ENCODE assay signal across 8 cellular contexts in genomic region chr15:69452702-69453513, GRCh38. TPM values are rescaled to one million over a fixed set of nuclear protein-coding genes. Genes with fewer than 3 reads are reported as not detected.
DNase-seq lines count a peak whose midpoint lies in the region; TF ChIP-seq lines count a peak whose summit lies in the region.

Gene RPLP1, plus strand, starts transcription at chr15:69452818. Its CDS starts 131 bp downstream, at chr15:69452949.

- peak within 1 kb of the TSS; percentile 100 for H3K9ac ChIP-seq in NT2/D1 (ENCODE audit: insufficient read length, low read depth)

- peaks cover 59% of the 10 kb centered on the region for H3K36me3 ChIP-seq in NT2/D1 (ENCODE audit: insufficient read depth, insufficient read length, low read length)
- H3K36me3 ChIP-seq in mesodermal cell (ENCODE audit: control insufficient read depth, insufficient read depth, low read length) = peaks cover 67% of the 10 kb centered on the region

- no peak for TF ChIP-seq CTCF in GM20000 (IDR thresholded peaks at IDR 0.05; ENCODE audit: extremely low read depth, missing control alignments)

- peak within 1 kb of the TSS; percentile 92 for H3K27ac ChIP-seq in mesodermal cell (ENCODE audit: low read depth, low read length, severe bottlenecking)

- whole genome bisulfite sequencing in mesodermal cell (ENCODE audit: insufficient coverage in 2 of 2), 2 experiments = 0% methylated on average over 77 of the region's 77 CpGs

- H3K27me3 ChIP-seq in NT2/D1 (ENCODE audit: insufficient read depth, insufficient read length) = no peaks in the 10 kb centered on the region

- in situ Hi-C loops in endometrial microvascular endothelial cells (cut with HindIII; ENCODE audit: inconsistent ontology term, low pct_unique_long_range_greater_than_20kb, low sequenced_read_pairs) = no loop called here

- H3K4me3 ChIP-seq in NT2/D1 (ENCODE audit: insufficient read length, low read depth) (peak within 1 kb of the TSS; percentile 85), mesodermal cell (ENCODE audit: extremely low read depth, insufficient read depth, low read length, poor library complexity, severe bottlenecking) (peak within 1 kb of the TSS; percentile 93)

- DNase-seq in COLO668 (lab: John Stamatoyannopoulos, UW; ENCODE audit: unreplicated experiment) (peak; percentile 96), GM20000 (ENCODE audit: low spot score) (peak; percentile 94), HT-29 (ENCODE audit: low spot score) (peak; percentile 99), NT2/D1 (ENCODE audit: low read depth, low spot score) (peak; percentile 93)
- peak; percentile 88 for DNase-seq in activated CD8-positive, alpha-beta memory T cell treated with anti-CD3 and anti-CD28 coated beads, Interleukin-2, amount 50 U/mL, for 24 hours (ENCODE audit: extremely low read depth)
- peak; percentile 90 to 92 for DNase-seq in stimulated activated CD8-positive, alpha-beta memory T cell treated with anti-CD3 and anti-CD28 coated beads, Interleukin-15, amount 100 ng/mL, for 4 hours (ENCODE audit: low read depth in 2 of 2)

- H3K9me3 ChIP-seq in NT2/D1 (ENCODE audit: insufficient read depth, low read length) (no peaks in the 10 kb centered on the region), mesodermal cell (ENCODE audit: control insufficient read depth, low read length) (no peaks in the 10 kb centered on the region)

- H3K4me1 ChIP-seq in NT2/D1 (ENCODE audit: insufficient read depth, insufficient read length) (peaks cover 3% of the 10 kb centered on the region), mesodermal cell (ENCODE audit: control insufficient read depth, insufficient read depth, low read length, poor library complexity, severe bottlenecking) (peaks cover 13% of the 10 kb centered on the region)

RNA-seq across cellular contexts. Expression of gene RPLP1, which starts in this region (rescaled TPM):
- 381 and 410 TPM in 2 replicates for total RNA-seq in HT-29 (2014; rRNA removed; shearing (Covaris generic))
- total RNA-seq in endometrial microvascular endothelial cells (ENCODE audit: inconsistent ontology term) = 438 TPM
- polyA plus RNA-seq in mesodermal cell (2013, experiment 1 of 2) = 2,692 TPM
- 2,615 TPM for polyA plus RNA-seq in mesodermal cell (2013, experiment 2 of 2)

Comparison
In these comparisons a context has a peak if more than half of its experiments do, and no peak if none do; other contexts are left out.
1. Peak in every context shown above with its lines: DNase-seq, H3K4me3 ChIP-seq and H3K27ac ChIP-seq.